8 cellular contexts compared by ENCODE assay signal in genomic region chr15:98776607-98777281, GRCh38.
DNase-seq lines count a peak whose midpoint lies in the region; ATAC-seq and TF ChIP-seq lines count a peak whose summit lies in the region.

No MANE protein-coding gene starts in this region.

- ATAC-seq in GM21576 (IDR thresholded peaks at IDR 0.05; ENCODE audit: unreplicated experiment) = peak; percentile 44
- no peak for ATAC-seq in HG03039 (IDR thresholded peaks at IDR 0.05; ENCODE audit: unreplicated experiment)

- H3K79me1 ChIP-seq in trophoblast cell (ENCODE audit: low read length) = peaks cover 8% of the 10 kb centered on the region

- H4K8ac ChIP-seq in trophoblast cell (ENCODE audit: low read depth, low read length) = no peak overlapping the region

- H3K4me2 ChIP-seq in trophoblast cell (ENCODE audit: low read length) = peak overlapping the region; percentile 51

- no peak overlapping the region for H3K4me3 Mint-ChIP-seq in Calu3 (ENCODE audit: low read depth, unreplicated experiment)

- no peak overlapping the region for H3K4ac ChIP-seq in trophoblast cell (ENCODE audit: low read depth, low read length)

- DNase-seq in Calu3 (no peak), NCI-H2171 (lab: John Stamatoyannopoulos, UW) (peak; percentile 71), trophoblast cell (peak in 1 of 2 donors; percentile 2), posterior vena cava (ENCODE audit: low spot score) (no peak)
- no peak for DNase-seq in activated CD4-positive, CD25-positive, alpha-beta regulatory T cell (lab: John Stamatoyannopoulos, UW)

- H3K27me3 Mint-ChIP-seq in Calu3 (ENCODE audit: unreplicated experiment) = no peaks in the 10 kb centered on the region

- no peak overlapping the region for H2BK12ac ChIP-seq in trophoblast cell (ENCODE audit: low read length)

- no peak overlapping the region for H3K18ac ChIP-seq in trophoblast cell (ENCODE audit: low read length)

- H3K9ac ChIP-seq in endocrine pancreas (ENCODE audit: control insufficient read depth, insufficient read depth, low read length) = peak overlapping the region; percentile 38
- H3K9ac ChIP-seq in trophoblast cell (ENCODE audit: low read length) = no peak overlapping the region

- H3K27me3 ChIP-seq in endocrine pancreas (ENCODE audit: control insufficient read depth, insufficient read depth, low read length) (no peaks in the 10 kb centered on the region), trophoblast cell (ENCODE audit: insufficient read depth, low read length) (no peaks in the 10 kb centered on the region)

- no peak overlapping the region for H3K23ac ChIP-seq in trophoblast cell (ENCODE audit: low read length)

- H3K4me1 Mint-ChIP-seq in Calu3 (ENCODE audit: low read depth, unreplicated experiment) = peaks cover 33% of the 10 kb centered on the region

- H3K27ac Mint-ChIP-seq in Calu3 (ENCODE audit: unreplicated experiment) = peak overlapping the region; percentile 22

- H3K14ac ChIP-seq in trophoblast cell (ENCODE audit: low read length) = no peak overlapping the region

- H2AK5ac ChIP-seq in trophoblast cell (ENCODE audit: low read length) = no peak overlapping the region

- BruUV-seq in Calu3 (replicated peaks; lab: Mats Ljungman, UMichigan) = no TSS peak

- CTCF ChIA-PET in Calu3 (lab: Charles Lee) = no interaction called here

- no peak for TF ChIP-seq CTCF in Calu3 (IDR thresholded peaks at IDR 0.05; ENCODE audit: unreplicated experiment)

- intact Hi-C loops in Calu3 (cut with micrococcal nuclease; ENCODE audit: unreplicated experiment) = loop anchor here (5.0 kb wide), 1 partner anchor 259 kb away; no protein-coding TSS in a partner anchor
- intact Hi-C loops in posterior vena cava (cut with DNase I) = loop anchor here in 1 of 2 donors (10.0 kb wide), 1 partner anchor 278 kb away; no protein-coding TSS in a partner anchor

- no peak overlapping the region for H2AFZ ChIP-seq in trophoblast cell (ENCODE audit: insufficient read depth, low read length, poor library complexity)

- no peaks in the 10 kb centered on the region for H3K9me3 ChIP-seq in endocrine pancreas (ENCODE audit: control insufficient read depth, low read length)
- no peaks in the 10 kb centered on the region for H3K9me3 ChIP-seq in trophoblast cell (ENCODE audit: insufficient read depth, low read depth, low read length)

- H3K36me3 ChIP-seq in endocrine pancreas (ENCODE audit: control insufficient read depth, insufficient read depth, low read length) (no peaks in the 10 kb centered on the region), trophoblast cell (ENCODE audit: control insufficient read depth in 1 of 2, insufficient read depth in 2 of 2, low read length in 2 of 2) (peaks cover 0 to 3% of the 10 kb centered on the region in 2 experiments)

- WGBS in trophoblast cell (ENCODE audit: extremely low coverage, insufficient coverage, insufficient read length) = no CpG with 5 or more reads among the region's 16 CpGs

- no peaks in the 10 kb centered on the region for H3K9me3 Mint-ChIP-seq in Calu3 (ENCODE audit: low read depth, unreplicated experiment)

- H3K27ac ChIP-seq in trophoblast cell (ENCODE audit: low read depth, low read length) = peak overlapping the region; percentile 55

- H3K4me3 ChIP-seq in endocrine pancreas (ENCODE audit: control insufficient read depth, insufficient read depth, low read length) (no peak overlapping the region), trophoblast cell (ENCODE audit: low read depth, low read length) (no peak overlapping the region)

- H4K91ac ChIP-seq in trophoblast cell (ENCODE audit: low read depth, low read length) = no peak overlapping the region

- no peaks in the 10 kb centered on the region for H3K36me3 Mint-ChIP-seq in Calu3 (ENCODE audit: insufficient read depth, unreplicated experiment)

- H4K12ac ChIP-seq in trophoblast cell (ENCODE audit: low read depth, low read length) = no peak overlapping the region

- no peak overlapping the region for H2BK120ac ChIP-seq in trophoblast cell (ENCODE audit: insufficient read depth, low read length, poor library complexity)

- peaks cover 7% of the 10 kb centered on the region for H3K4me1 ChIP-seq in endocrine pancreas (ENCODE audit: control insufficient read depth, insufficient read depth, low read length)
- H3K4me1 ChIP-seq in trophoblast cell (ENCODE audit: control insufficient read depth in 1 of 2, insufficient read depth in 2 of 2, low read length in 2 of 2) = peaks cover 22% of the 10 kb centered on the region in 2 experiments

- H2BK5ac ChIP-seq in trophoblast cell (ENCODE audit: low read depth, low read length, poor library complexity) = no peak overlapping the region

- peaks cover 24% of the 10 kb centered on the region for H3K79me2 ChIP-seq in trophoblast cell (ENCODE audit: control insufficient read depth, insufficient read depth, low read length, poor library complexity)
